28 cellular contexts compared by ENCODE assay signal in the genomic region with DNA sequence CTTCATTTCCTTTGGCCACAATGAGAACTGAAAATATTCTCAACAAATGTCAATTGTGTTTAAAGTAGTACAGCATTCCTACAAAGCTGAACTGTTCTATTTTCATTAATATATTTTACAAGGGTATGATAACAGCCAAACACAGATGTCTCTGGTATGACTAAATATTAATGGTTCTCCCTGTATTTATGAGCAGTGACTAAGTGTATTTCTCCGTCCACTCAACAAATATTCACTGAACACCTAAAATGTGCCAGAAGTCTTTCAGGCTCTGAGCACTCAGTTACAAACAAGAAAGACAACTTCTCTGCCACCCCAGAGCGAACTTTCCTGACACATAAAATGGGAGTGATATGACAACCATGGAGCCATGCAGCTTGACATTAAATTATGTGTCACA.
DNase-seq lines count a peak whose midpoint lies in the region; ATAC-seq, FAIRE-seq and TF ChIP-seq lines count a peak whose summit lies in the region.
"Had no signal": no experiment of that assay in that cellular context is flagged by ENCODE, and none has a peak within 500 bp of the region (broad histone marks: within the 10 kb centered on the region; RNA-seq: fewer than 3 reads in every experiment).

No MANE protein-coding gene starts in this region.

- H3K36me3 Mint-ChIP-seq in MCF 10A (ENCODE audit: insufficient read depth, unreplicated experiment) = peaks cover 45% of the 10 kb centered on the region

- H3K4me3 Mint-ChIP-seq in MCF 10A (ENCODE audit: unreplicated experiment) = no peak overlapping the region
- H3K4me3 Mint-ChIP-seq: CD8-positive, alpha-beta memory T cell had no signal

- BruUV-seq in mammary epithelial cell (replicated peaks; lab: Mats Ljungman, UMichigan) = no TSS peak
- no TSS peak for BruUV-seq in MCF 10A (replicated peaks; lab: Mats Ljungman, UMichigan)

- dilution Hi-C loops in mammary epithelial cell (cut with HindIII; ENCODE audit: low sequenced_read_pairs) = no loop called here

- ATAC-seq in HG03442 (IDR thresholded peaks at IDR 0.05; ENCODE audit: unreplicated experiment) = no peak
- ATAC-seq: HepG2, Panc1, SK-N-SH treated with all-trans-retinoic acid at 6 μM for 48 hours had no signal

- WGBS in mammary epithelial cell (ENCODE audit: low coverage, missing lambda C conversion rate) = 15% methylated on average over 2 of the region's 2 CpGs

- H2AFZ ChIP-seq in mammary epithelial cell (ENCODE audit: low read depth, low read length) = no peak overlapping the region

- H3K4me1 Mint-ChIP-seq in MCF 10A (ENCODE audit: insufficient read depth, unreplicated experiment) = no peaks in the 10 kb centered on the region
- H3K4me1 Mint-ChIP-seq: CD8-positive, alpha-beta memory T cell had no signal

- in situ Hi-C loops in mammary epithelial cell (cut with MboI; ENCODE audit: low sequenced_read_pairs in 2 of 2) = no loop called here

- TF ChIP-seq CTCF in mammary epithelial cell (conservative IDR thresholded peaks at IDR 0.05 in 1 of 2, IDR thresholded peaks at IDR 0.05 in 1 of 2; ENCODE audit: extremely low read depth in 1 of 2, insufficient read depth in 1 of 2, low read depth in 1 of 2, low read length in 2 of 2) = no peak
- TF ChIP-seq CTCF in MCF 10A (IDR thresholded peaks at IDR 0.05; ENCODE audit: unreplicated experiment) = no peak
- no peak for TF ChIP-seq CTCF in fibroblast of villous mesenchyme (IDR thresholded peaks at IDR 0.05; ENCODE audit: insufficient read depth, low read depth, low read length)

- H3K27me3 ChIP-seq in mammary epithelial cell (ENCODE audit: insufficient read depth, low read length) = no peaks in the 10 kb centered on the region

- H3K79me2 ChIP-seq in mammary epithelial cell (ENCODE audit: insufficient read depth, low read length) = no peaks in the 10 kb centered on the region

- intact Hi-C loops in mammary epithelial cell (cut with micrococcal nuclease) = no loop called here
- intact Hi-C loops in MCF 10A (cut with micrococcal nuclease) = no loop called here

- H3K4me3 ChIP-seq in mammary epithelial cell (replicated peaks in 1 of 3; ENCODE audit: insufficient read depth in 1 of 3, low read depth in 2 of 3, low read length in 3 of 3) (no peak overlapping the region), fibroblast of villous mesenchyme (ENCODE audit: low read depth, low read length) (no peak overlapping the region)

- no peak for TF ChIP-seq POLR2A in H54 (IDR thresholded peaks at IDR 0.05; ENCODE audit: low read depth, low read length)

- no peak overlapping the region for H3K9ac ChIP-seq in mammary epithelial cell (ENCODE audit: insufficient read depth, low read length)

- no peak overlapping the region for H3K4me2 ChIP-seq in mammary epithelial cell (ENCODE audit: insufficient read depth, low read depth, low read length)

- CTCF ChIA-PET in mammary epithelial cell (lab: Charles Lee; ENCODE audit: low non-redundant PET) = no interaction called here
- CTCF ChIA-PET in MCF 10A (lab: Yijun Ruan, JAX) = no interaction called here

- POLR2A ChIA-PET in MCF 10A (lab: Yijun Ruan, JAX) = interaction anchor here (0.7 kb wide), 1 partner anchor 10 kb away, joined by 3 read pairs; no protein-coding TSS in a partner anchor

- DNase-seq in mammary epithelial cell (peak; percentile 16), MCF 10A (ENCODE audit: unreplicated experiment) (no peak), M059J (ENCODE audit: low read depth) (peak; percentile 7), fibroblast of villous mesenchyme (ENCODE audit: low read depth) (peak; percentile 55), H54 (ENCODE audit: insufficient read length, low spot score) (no peak)
- DNase-seq in activated CD4-positive, alpha-beta T cell treated with anti-CD3 and anti-CD28 coated beads, Interleukin-2, amount 50 U/mL, for 48 hours = no peak
- DNase-seq in effector CD4-positive, alpha-beta T cell = no peak
- DNase-seq: ACHN; AML-193; Calu3; CD8-positive, alpha-beta memory T cell; DMS153; KBM-7; MV-4-11; NCI-H1105 treated with DMSO at 0.1 percent for 48 hours; NCI-H2029 treated with DMSO at 0.1 percent for 48 hours; NCI-H226; NCI-H510A treated with DMSO at 0.1 percent for 48 hours; NCI-H748 treated with DMSO at 0.1 percent for 48 hours; NK-92 treated with Interleukin-12 subunit alpha and Interleukin-12 subunit beta, amount 100 ng/mL, for 24 hours; SIG-M5 had no signal

- H3K27me3 Mint-ChIP-seq in MCF 10A (ENCODE audit: insufficient read depth, unreplicated experiment) = no peaks in the 10 kb centered on the region

- peaks cover 3% of the 10 kb centered on the region for H3K36me3 ChIP-seq in mammary epithelial cell (ENCODE audit: insufficient read depth, low read length)

- H3K27ac ChIP-seq in mammary epithelial cell (ENCODE audit: insufficient read depth, low read depth, low read length) = no peak overlapping the region
- H3K27ac ChIP-seq: 22Rv1, C4-2B, HL-60 had no signal

- no peaks in the 10 kb centered on the region for H3K9me3 Mint-ChIP-seq in MCF 10A (ENCODE audit: unreplicated experiment)
- H3K9me3 Mint-ChIP-seq: CD8-positive, alpha-beta memory T cell had no signal

- H4K20me1 ChIP-seq in mammary epithelial cell (ENCODE audit: insufficient read depth, low read length) = no peaks in the 10 kb centered on the region

- no peak for FAIRE-seq in H54 (lab: Jason Lieb, UNC)
- FAIRE-seq: HepG2 had no signal

- H3K9me3 ChIP-seq in mammary epithelial cell (replicated peaks; ENCODE audit: insufficient read depth, low read length) = no peaks in the 10 kb centered on the region

- no peak overlapping the region for H3K27ac Mint-ChIP-seq in MCF 10A (ENCODE audit: low read depth, unreplicated experiment)
- H3K27ac Mint-ChIP-seq: CD8-positive, alpha-beta memory T cell had no signal

- H3K4me1 ChIP-seq in mammary epithelial cell (ENCODE audit: insufficient read depth, low read length) = no peaks in the 10 kb centered on the region

Comparison
In these comparisons a context has a peak if more than half of its experiments do, and no peak if none do; other contexts are left out.
1. DNase-seq: peak in mammary epithelial cell (single experiment), M059J (single experiment) and fibroblast of villous mesenchyme (single experiment); none in MCF 10A (single experiment), H54 (single experiment), activated CD4-positive, alpha-beta T cell treated with anti-CD3 and anti-CD28 coated beads, Interleukin-2, amount 50 U/mL, for 48 hours (0 of 2) and effector CD4-positive, alpha-beta T cell (single experiment).